Comparison of ENCODE assay signal across 25 cellular contexts in the genomic region with DNA sequence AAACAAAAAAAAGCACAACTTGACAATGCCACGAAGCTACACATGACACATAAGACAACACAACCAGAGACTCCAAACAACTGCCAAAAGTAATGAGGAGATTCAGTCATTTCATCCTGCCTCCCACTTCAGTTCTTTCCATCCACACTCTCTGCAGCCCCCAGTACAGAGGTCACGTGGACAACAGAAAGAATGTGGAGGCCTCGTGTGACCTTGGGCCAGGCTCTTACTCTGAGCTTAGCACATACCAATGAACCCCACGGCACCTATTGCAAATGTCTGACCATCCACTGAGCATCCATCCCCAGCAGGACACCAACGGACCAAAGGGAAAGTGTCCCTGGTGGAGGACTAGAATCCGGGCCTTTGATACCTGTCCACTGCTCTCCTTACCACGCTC. TPM values are rescaled to one million over a fixed set of nuclear protein-coding genes. Genes with fewer than 3 reads are reported as not detected.
DNase-seq lines count a peak whose midpoint lies in the region; TF ChIP-seq lines count a peak whose summit lies in the region.
"Had no signal": no experiment of that assay in that cellular context is flagged by ENCODE, and none has a peak within 500 bp of the region (broad histone marks: within the 10 kb centered on the region; RNA-seq: fewer than 3 reads in every experiment).

No MANE protein-coding gene starts in this region.

- peak overlapping the region; percentile 17 for H3K27ac Mint-ChIP-seq in activated naive CD4-positive, alpha-beta T cell treated with anti-CD3 and anti-CD28 coated beads, Interleukin-2, amount 50 U/mL, for 24 hours
- peak overlapping the region; percentile 68 for H3K27ac Mint-ChIP-seq in neural progenitor cell
- H3K27ac Mint-ChIP-seq in osteocyte (ENCODE audit: unreplicated experiment), result no peak overlapping the region
- H3K27ac Mint-ChIP-seq: CD8-positive, alpha-beta T cell had no signal

- no peak for TF ChIP-seq CTCF in HEK293 (tag by site-specific recombination; IDR thresholded peaks at IDR 0.05)
- TF ChIP-seq CTCF in neural progenitor cell (IDR thresholded peaks at IDR 0.05), result no peak
- TF ChIP-seq CTCF in adrenal gland (IDR thresholded peaks at IDR 0.05), result no peak
- TF ChIP-seq CTCF in osteocyte (IDR thresholded peaks at IDR 0.05), result no peak
- TF ChIP-seq CTCF in uterus (IDR thresholded peaks at IDR 0.05), result no peak

- no peak overlapping the region for H2AFZ ChIP-seq in neural progenitor cell (replicated peaks)
- H2AFZ ChIP-seq: GM23248 had no signal

- H3K27me3 ChIP-seq in neural progenitor cell, result peaks cover 18% of the 10 kb centered on the region
- no peaks in the 10 kb centered on the region for H3K27me3 ChIP-seq in adrenal gland
- H3K27me3 ChIP-seq in uterus, result no peaks in the 10 kb centered on the region

- 78 to 82% (median 81%) methylated on average over 7 of the region's 7 CpGs for WGBS in adrenal gland, 4 donors

- no peak overlapping the region for H3K9ac ChIP-seq in neural progenitor cell
- H3K9ac ChIP-seq: GM23248 had no signal

- H3F3A ChIP-seq in neural progenitor cell (ENCODE audit: low read depth), result peaks cover 18% of the 10 kb centered on the region

- H3K4me3 Mint-ChIP-seq in activated naive CD4-positive, alpha-beta T cell treated with anti-CD3 and anti-CD28 coated beads, Interleukin-2, amount 50 U/mL, for 24 hours, result no peak overlapping the region
- H3K4me3 Mint-ChIP-seq in neural progenitor cell, result peak overlapping the region; percentile 4
- H3K4me3 Mint-ChIP-seq in osteocyte (ENCODE audit: unreplicated experiment), result no peak overlapping the region
- H3K4me3 Mint-ChIP-seq: CD8-positive, alpha-beta T cell had no signal

- no peaks in the 10 kb centered on the region; the same call in 1 of the 2 replicates for H3K4me1 ChIP-seq in HEK293 (ENCODE audit: control insufficient read depth, insufficient read depth, low read length)
- H3K4me1 ChIP-seq in neural progenitor cell, result peaks cover 6% of the 10 kb centered on the region
- peaks cover 7 to 14% of the 10 kb centered on the region in 2 donors for H3K4me1 ChIP-seq in adrenal gland (replicated peaks in 1 of 2)
- peaks cover 0 to 12% of the 10 kb centered on the region in 2 donors for H3K4me1 ChIP-seq in uterus

- no peaks in the 10 kb centered on the region for H3K9me3 Mint-ChIP-seq in activated naive CD4-positive, alpha-beta T cell treated with anti-CD3 and anti-CD28 coated beads, Interleukin-2, amount 50 U/mL, for 24 hours
- H3K9me3 Mint-ChIP-seq in neural progenitor cell (no peaks in the 10 kb centered on the region), osteocyte (ENCODE audit: unreplicated experiment) (no peaks in the 10 kb centered on the region)
- H3K9me3 Mint-ChIP-seq: CD8-positive, alpha-beta T cell had no signal

- no peak overlapping the region for H3K4me2 ChIP-seq in neural progenitor cell

- TF ChIP-seq POLR2A in adrenal gland (IDR thresholded peaks at IDR 0.05) (no peak), uterus (IDR thresholded peaks at IDR 0.05) (no peak)

- H3K4me1 Mint-ChIP-seq in activated naive CD4-positive, alpha-beta T cell treated with anti-CD3 and anti-CD28 coated beads, Interleukin-2, amount 50 U/mL, for 24 hours, result peaks cover 19% of the 10 kb centered on the region
- H3K4me1 Mint-ChIP-seq in neural progenitor cell (peaks cover 27% of the 10 kb centered on the region), osteocyte (ENCODE audit: unreplicated experiment) (peaks cover 13% of the 10 kb centered on the region)

- H3K27ac ChIP-seq in HEK293 (ENCODE audit: extremely low read depth, low read depth, low read length), result no peak overlapping the region
- H3K27ac ChIP-seq in neural progenitor cell, result no peak overlapping the region
- no peak overlapping the region for H3K27ac ChIP-seq in adrenal gland
- H3K27ac ChIP-seq in uterus, result no peak overlapping the region
- H3K27ac ChIP-seq: BLaER1 treated with 17β-estradiol and CSF1 and Interleukin-3, amounts not matched to agents 10 nM and 100 nM; GM23248; SJCRH30 had no signal

- DNase-seq in activated naive CD4-positive, alpha-beta T cell treated with anti-CD3 and anti-CD28 coated beads, Interleukin-2, amount 50 U/mL, for 16 hours, result no peak
- DNase-seq in neural progenitor cell (ENCODE audit: low spot score) (no peak), adrenal gland (no peak), osteocyte (ENCODE audit: extremely low spot score, unreplicated experiment) (no peak), uterus (no peak)
- DNase-seq: AML-193; Caco-2; CD8-positive, alpha-beta T cell; GDM1; GM23248; H7; KBM-7; MV-4-11; NCI-H1105; NCI-H146; NCI-H1930; NCI-H2107; NCI-H446; NCI-H524 treated with DMSO at 0.1 percent for 48 hours; NCI-H774; SJCRH30 had no signal

- POLR2A ChIA-PET in HEK293 (lab: Yijun Ruan, JAX), result no interaction called here

- no peaks in the 10 kb centered on the region for H3K27me3 Mint-ChIP-seq in activated naive CD4-positive, alpha-beta T cell treated with anti-CD3 and anti-CD28 coated beads, Interleukin-2, amount 50 U/mL, for 24 hours
- peaks cover 8% of the 10 kb centered on the region for H3K27me3 Mint-ChIP-seq in neural progenitor cell (ENCODE audit: insufficient read depth, low read depth)
- H3K27me3 Mint-ChIP-seq in osteocyte (ENCODE audit: unreplicated experiment), result no peaks in the 10 kb centered on the region

- H3K9me3 ChIP-seq in HEK293 (ENCODE audit: control insufficient read depth, insufficient read depth, low read depth, low read length) (no peaks in the 10 kb centered on the region), neural progenitor cell (ENCODE audit: low read depth) (no peaks in the 10 kb centered on the region), adrenal gland (replicated peaks in 1 of 3) (no peaks in the 10 kb centered on the region), uterus (no peaks in the 10 kb centered on the region)
- H3K9me3 ChIP-seq: BLaER1 treated with 17β-estradiol and CSF1 and Interleukin-3, amounts not matched to agents 10 nM and 100 nM; Caco-2; SJCRH30 had no signal

- peaks cover 3% of the 10 kb centered on the region for H4K20me1 ChIP-seq in neural progenitor cell (ENCODE audit: low read depth)

- H3K79me2 ChIP-seq in neural progenitor cell (ENCODE audit: low read depth), result no peaks in the 10 kb centered on the region

- intact Hi-C loops in adrenal gland (cut with DNase I), result loop anchor here in 1 of 2 donors (10.0 kb wide), 2 partner anchors 125 to 275 kb away; partner anchors contain the start of gene APOBEC3C
- intact Hi-C loops in uterus (cut with DNase I; ENCODE audit: low total_unique reads), result no loop called here

- no peaks in the 10 kb centered on the region for H3K36me3 ChIP-seq in HEK293 (ENCODE audit: control insufficient read depth in 2 of 2, insufficient read depth in 1 of 2, low read length in 2 of 2)
- H3K36me3 ChIP-seq in neural progenitor cell, result no peaks in the 10 kb centered on the region
- no peaks in the 10 kb centered on the region for H3K36me3 ChIP-seq in adrenal gland (replicated peaks in 1 of 2)
- H3K36me3 ChIP-seq in uterus, result no peaks in the 10 kb centered on the region
- H3K36me3 ChIP-seq: BLaER1 treated with 17β-estradiol and CSF1 and Interleukin-3, amounts not matched to agents 10 nM and 100 nM; SJCRH30 had no signal

- CTCF ChIA-PET in HEK293 (lab: Yijun Ruan, JAX), result no interaction called here

- H3K36me3 Mint-ChIP-seq in activated naive CD4-positive, alpha-beta T cell treated with anti-CD3 and anti-CD28 coated beads, Interleukin-2, amount 50 U/mL, for 24 hours, result peaks cover 2% of the 10 kb centered on the region
- H3K36me3 Mint-ChIP-seq in neural progenitor cell (no peaks in the 10 kb centered on the region), osteocyte (ENCODE audit: unreplicated experiment) (no peaks in the 10 kb centered on the region)

- H3K4me3 ChIP-seq in HEK293 (ENCODE audit: low read depth, low read length) (no peak overlapping the region), neural progenitor cell (no peak overlapping the region), adrenal gland (no peak overlapping the region), uterus (no peak overlapping the region)
- H3K4me3 ChIP-seq: BLaER1 treated with 17β-estradiol and CSF1 and Interleukin-3, amounts not matched to agents 10 nM and 100 nM; GM12878; GM23248; SJCRH30 had no signal

TF ChIP-seq in HEK293, 187 proteins besides CTCF, POLR2A, EP300 and RAD21:
- TF ChIP-seq, protein P1, sequence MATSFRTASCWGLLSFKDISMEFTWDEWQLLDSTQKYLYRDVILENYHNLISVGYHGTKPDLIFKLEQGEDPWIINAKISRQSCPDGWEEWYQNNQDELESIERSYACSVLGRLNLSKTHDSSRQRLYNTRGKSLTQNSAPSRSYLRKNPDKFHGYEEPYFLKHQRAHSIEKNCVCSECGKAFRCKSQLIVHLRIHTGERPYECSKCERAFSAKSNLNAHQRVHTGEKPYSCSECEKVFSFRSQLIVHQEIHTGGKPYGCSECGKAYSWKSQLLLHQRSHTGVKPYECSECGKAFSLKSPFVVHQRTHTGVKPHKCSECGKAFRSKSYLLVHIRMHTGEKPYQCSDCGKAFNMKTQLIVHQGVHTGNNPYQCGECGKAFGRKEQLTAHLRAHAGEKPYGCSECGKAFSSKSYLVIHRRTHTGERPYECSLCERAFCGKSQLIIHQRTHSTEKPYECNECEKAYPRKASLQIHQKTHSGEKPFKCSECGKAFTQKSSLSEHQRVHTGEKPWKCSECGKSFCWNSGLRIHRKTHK (tag by site-specific recombination; IDR thresholded peaks at IDR 0.05), result 0 out of 2 replicates have a peak, but pooled peaks have one; percentile 10
- no peak for TF ChIP-seq ZNF211 (tag by site-specific recombination; IDR thresholded peaks at IDR 0.05; ENCODE audit: low read depth)

RNA-seq across cellular contexts. Expression of gene CBX7, which starts 12.5 kb away (rescaled TPM):
- total RNA-seq in neural progenitor cell (ENCODE audit: low replicate concordance) (0.71 and 7.7 TPM in 2 replicates), adrenal gland (10 to 100 TPM; 30.3 to 89.2 (median 63.2) TPM), osteocyte (8.1 and 9.6 TPM in 2 replicates), uterus (100 to 1,000 TPM in 2 of 4 donors, 10 to 100 TPM in 2; 16.0 to 128 (median 102) TPM)
- 10 to 100 TPM; 11.8 to 52.4 (median 26.3) TPM for polyA plus RNA-seq in adrenal gland

RNA-seq across cellular contexts. Expression of gene APOBEC3H, which starts 42.9 kb away (rescaled TPM):
- total RNA-seq in neural progenitor cell (ENCODE audit: low replicate concordance) (0.87 and 1.4 TPM in 2 replicates), adrenal gland (1 to 10 TPM in 2 of 8 donors, under 1 TPM in 4, not detected in 2; 0.32 to 8.6 (median 0.74) TPM), osteocyte (not detected in 2 replicates), uterus (under 1 TPM in 1 of 4 donors, not detected in 3; 0.69 TPM)
- polyA plus RNA-seq in adrenal gland, result 1 to 10 TPM in 1 of 3 donors, under 1 TPM in 2; 0.15 to 1.8 (median 0.51) TPM
- total RNA-seq: Caco-2, GM23248, H7, SJCRH30 had no signal
- polyA plus RNA-seq: GM23248 had no signal
